Comparison of ENCODE assay signal across 8 cellular contexts in the genomic region with DNA sequence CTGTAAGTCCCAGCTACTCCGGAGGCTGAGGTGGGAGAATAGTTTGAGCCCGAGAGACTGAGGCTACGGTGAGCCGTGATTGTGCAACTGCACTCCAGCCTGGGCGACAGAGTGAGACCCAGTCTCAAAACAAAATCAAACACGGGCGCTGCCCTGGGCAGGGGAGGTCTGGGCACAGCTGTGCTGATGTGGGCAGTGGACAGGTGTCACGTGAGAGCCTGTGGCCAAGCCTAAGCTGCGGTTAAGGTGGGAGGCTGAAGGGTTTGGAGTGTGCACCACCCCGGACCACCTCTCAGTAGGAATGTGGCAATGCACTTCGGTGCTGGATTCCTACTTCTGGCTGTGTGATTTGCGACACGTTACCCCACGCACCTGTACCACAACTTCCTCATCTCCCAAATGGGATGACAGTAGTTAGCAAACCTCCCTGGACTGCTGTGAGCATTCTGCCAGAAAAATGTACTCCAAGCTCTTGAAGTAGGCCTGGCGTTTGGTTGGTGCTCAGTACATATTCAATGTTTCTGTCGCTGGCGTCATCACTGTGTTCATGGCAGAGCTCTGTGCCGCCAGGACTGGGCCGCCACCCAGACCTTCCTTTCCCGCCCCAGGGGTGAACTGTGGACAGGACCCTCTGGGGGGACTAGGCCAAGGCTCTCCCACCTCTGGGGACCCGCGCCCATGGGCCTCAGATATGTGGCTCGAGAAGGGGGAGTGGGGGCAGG. TPM values are rescaled to one million over a fixed set of nuclear protein-coding genes. Genes with fewer than 3 reads are reported as not detected.
DNase-seq lines count a peak whose midpoint lies in the region; ATAC-seq and TF ChIP-seq lines count a peak whose summit lies in the region.

No MANE protein-coding gene starts in this region.

- H3K27ac ChIP-seq in colonic mucosa (peak overlapping the region; percentile 57), muscle layer of duodenum (ENCODE audit: low read length) (peak overlapping the region; percentile 63)

- intact Hi-C loops in colonic mucosa (cut with DNase I): no loop called here

- no peaks in the 10 kb centered on the region for H3K9me3 ChIP-seq in colonic mucosa
- H3K9me3 ChIP-seq in muscle layer of duodenum (ENCODE audit: control insufficient read depth in 1 of 2, low read length in 2 of 2): no peaks in the 10 kb centered on the region

- CTCF ChIA-PET in AG04449 (lab: Yijun Ruan, JAX): interaction anchor here (1.0 to 1.5 kb wide), 4 partner anchors 10 to 15 kb away, joined by 3 to 5 read pairs (median 3); no protein-coding TSS in a partner anchor

- DNase-seq in AG04449 (ENCODE audit: low read depth, low spot score) (no peak), colonic mucosa (no peak), H4 (ENCODE audit: low spot score) (no peak), hepatic stellate cell (ENCODE audit: low spot score) (no peak)

- H3K36me3 ChIP-seq in colonic mucosa (no peaks in the 10 kb centered on the region), muscle layer of duodenum (ENCODE audit: control insufficient read depth in 1 of 2, insufficient read depth in 2 of 2, low read length in 2 of 2) (no peaks in the 10 kb centered on the region)

- TF ChIP-seq CTCF in AG04449 (IDR thresholded peaks at IDR 0.05; ENCODE audit: insufficient read depth, low read length, missing control alignments) (no peak), colonic mucosa (IDR thresholded peaks at IDR 0.05) (no peak)

- H3K4me1 ChIP-seq in colonic mucosa (peaks cover 7% of the 10 kb centered on the region), muscle layer of duodenum (ENCODE audit: control insufficient read depth in 1 of 2, insufficient read depth in 2 of 2, low read length in 2 of 2) (peaks cover 8 to 15% of the 10 kb centered on the region in 2 donors)

- H3K27me3 ChIP-seq in colonic mucosa (no peaks in the 10 kb centered on the region), muscle layer of duodenum (ENCODE audit: low read depth, low read length) (no peaks in the 10 kb centered on the region)

- ATAC-seq in HG03097 (IDR thresholded peaks at IDR 0.05; ENCODE audit: low FRiP score, unreplicated experiment) (peak; percentile 7), HG02885 (IDR thresholded peaks at IDR 0.05; ENCODE audit: poor library complexity, unreplicated experiment) (no peak), GM18858 (IDR thresholded peaks at IDR 0.05; ENCODE audit: unreplicated experiment) (no peak)

- peak overlapping the region; percentile 66 to 72 for H3K9ac ChIP-seq in colonic mucosa (ENCODE audit: low read depth in 2 of 2, low read length in 2 of 2)

- POLR2A ChIA-PET in AG04449 (lab: Yijun Ruan, JAX): interaction anchor here (0.7 to 1.0 kb wide), 2 partner anchors 25 to 74 kb away, joined by 3 to 5 read pairs; partner anchors contain the start of gene DGCR6L

- H3K4me3 ChIP-seq in AG04449 (ENCODE audit: low read depth, low read length): peak overlapping the region; percentile 81
- H3K4me3 ChIP-seq in colonic mucosa: peak overlapping the region; percentile 88
- peak overlapping the region; percentile 89 to 92 for H3K4me3 ChIP-seq in muscle layer of duodenum (ENCODE audit: low read depth in 1 of 2, low read length in 2 of 2)

RNA-seq across cellular contexts. Expression of gene ZNF74, which starts 0.8 kb away (rescaled TPM):
- 1 to 10 TPM; 6.2 to 7.8 TPM for total RNA-seq in colonic mucosa
- 6.1 and 19.5 TPM in 2 replicates for total RNA-seq in H4 (2014; rRNA removed; shearing (Covaris generic))

RNA-seq across cellular contexts. Expression of gene SCARF2, which starts 44.5 kb away (rescaled TPM):
- total RNA-seq in colonic mucosa: 1 to 10 TPM in 1 of 2 donors, under 1 TPM in 1; 0.91 to 3.1 TPM
- total RNA-seq in H4 (2014; rRNA removed; shearing (Covaris generic)): 7.7 TPM in 2 replicates
